ENCODE assay signal across 12 cellular contexts in genomic region chr17:15341966-15342365, GRCh38. TPM values are rescaled to one million over a fixed set of nuclear protein-coding genes. Genes with fewer than 3 reads are reported as not detected.
DNase-seq lines count a peak whose midpoint lies in the region; ATAC-seq and TF ChIP-seq lines count a peak whose summit lies in the region.
"Had no signal": no experiment of that assay in that cellular context is flagged by ENCODE, and none has a peak within 500 bp of the region (broad histone marks: within the 10 kb centered on the region; RNA-seq: fewer than 3 reads in every experiment).

No MANE protein-coding gene starts in this region.

- H3K4me3 ChIP-seq in right atrium auricular region (peak overlapping the region; percentile 48 to 57), foreskin fibroblast (ENCODE audit: low read depth in 1 of 2, low read length in 2 of 2) (peak overlapping the region; percentile 45 to 63), neuron (ENCODE audit: low read length) (peak overlapping the region; percentile 29)

- TF ChIP-seq CTCF in right atrium auricular region (IDR thresholded peaks at IDR 0.05): no peak
- no peak for TF ChIP-seq CTCF in foreskin fibroblast (IDR thresholded peaks at IDR 0.05; ENCODE audit: low read depth, low read length)

- H3K9me3 ChIP-seq in right atrium auricular region: no peaks in the 10 kb centered on the region
- no peaks in the 10 kb centered on the region for H3K9me3 ChIP-seq in neuron (ENCODE audit: low read length)
- H3K9me3 ChIP-seq: SJSA1 had no signal

- H3K27me3 ChIP-seq in right atrium auricular region: no peaks in the 10 kb centered on the region
- H3K27me3 ChIP-seq in neuron (ENCODE audit: insufficient read depth, low read length): peaks cover 42% of the 10 kb centered on the region
- H3K27me3 ChIP-seq: SJSA1 had no signal

- H3K36me3 ChIP-seq in right atrium auricular region (no peaks in the 10 kb centered on the region), neuron (ENCODE audit: insufficient read depth, low read length) (no peaks in the 10 kb centered on the region)
- H3K36me3 ChIP-seq: SJSA1 had no signal

- H3K4me1 ChIP-seq in right atrium auricular region: peaks cover 0 to 14% of the 10 kb centered on the region in 2 donors
- no peaks in the 10 kb centered on the region for H3K4me1 ChIP-seq in neuron (ENCODE audit: insufficient read depth, low read length)

- ATAC-seq in left cardiac atrium (no peak), GM21528 (IDR thresholded peaks at IDR 0.05; ENCODE audit: low FRiP score, unreplicated experiment) (no peak), GM18505 (IDR thresholded peaks at IDR 0.05; ENCODE audit: unreplicated experiment) (no peak), HG03457 (IDR thresholded peaks at IDR 0.05; ENCODE audit: unreplicated experiment) (no peak)

- intact Hi-C loops in left cardiac atrium (cut with DNase I): no loop called here

- H2AFZ ChIP-seq in neuron (ENCODE audit: low read depth, low read length): peak overlapping the region; percentile 70

- no peak overlapping the region for H3K27ac ChIP-seq in right atrium auricular region
- H3K27ac ChIP-seq: SJSA1 had no signal

- TF ChIP-seq POLR2A in GM18505 (IDR thresholded peaks at IDR 0.05; ENCODE audit: borderline replicate concordance, extremely low read depth, insufficient read depth, insufficient read length): no peak

- no peak for DNase-seq in right atrium auricular region (ENCODE audit: low spot score)
- no peak for DNase-seq in left cardiac atrium
- no peak for DNase-seq in foreskin fibroblast
- no peak for DNase-seq in activated CD4-positive, alpha-beta T cell treated with anti-CD3 and anti-CD28 coated beads for 4 hours
- DNase-seq: activated CD4-positive, alpha-beta T cell treated with anti-CD3 and anti-CD28 coated beads, Interleukin-2, amount 50 U/mL, for 4 hours; activated naive CD8-positive, alpha-beta T cell treated with anti-CD3 and anti-CD28 coated beads, Interleukin-2, amount 10 ng/mL, durations not matched to agents 7 days and 5 days had no signal

RNA-seq across cellular contexts. Expression of gene TEKT3, which starts 0.6 kb away (rescaled TPM):
- total RNA-seq in right atrium auricular region: not detected
- total RNA-seq in left cardiac atrium: under 1 TPM; 0.76 to 0.80 TPM
- total RNA-seq: activated naive CD8-positive, alpha-beta T cell treated with anti-CD3 and anti-CD28 coated beads, Interleukin-2, amount 10 ng/mL, durations not matched to agents 7 days and 5 days; esophagus mucosa had no signal
